25 cellular contexts compared by ENCODE assay signal in genomic region chr19:2195914-2196313, GRCh38.
"Had no signal": no experiment of that assay in that cellular context is flagged by ENCODE, and none has a peak within 500 bp of the region (broad histone marks: within the 10 kb centered on the region; RNA-seq: fewer than 3 reads in every experiment).

No MANE protein-coding gene starts in this region.

- H3K9ac ChIP-seq: neural progenitor cell had no signal

- H3K4me3 ChIP-seq: neural progenitor cell, pancreas, prostate gland, right lobe of liver, sigmoid colon, stomach, thoracic aorta, thyroid gland, tibial nerve, upper lobe of left lung, vagina had no signal

- H3K27me3 ChIP-seq: neural progenitor cell, neutrophil, pancreas, right lobe of liver, sigmoid colon, stomach, thyroid gland, tibial nerve, upper lobe of left lung, vagina had no signal

- FAIRE-seq: pancreas, small intestine, urothelium cell line had no signal

- H2AFZ ChIP-seq: neural progenitor cell had no signal

- H3K4me1 ChIP-seq: pancreas, prostate gland, right lobe of liver, sigmoid colon, thyroid gland, vagina had no signal

- H3K4me2 ChIP-seq: neural progenitor cell had no signal

- DNase-seq: natural killer cell; nucleus accumbens; right cardiac atrium; right lobe of liver; sigmoid colon; small intestine; stimulated activated CD4-positive, alpha-beta T cell treated with anti-CD3 and anti-CD28 coated beads, Interleukin-15, amount 100 ng/mL, for 24 hours; stimulated activated CD4-positive, alpha-beta T cell treated with anti-CD3 and anti-CD28 coated beads, Interleukin-2, amount 100 ng/mL, for 24 hours; stimulated activated CD4-positive, alpha-beta T cell treated with anti-CD3 and anti-CD28 coated beads, Interleukin-2, amount 100 ng/mL, for 48 hours; stimulated activated CD4-positive, alpha-beta T cell treated with anti-CD3 and anti-CD28 coated beads, Interleukin-4, amount 100 ng/mL, for 24 hours; stimulated activated naive B cell treated with anti-CD40 and anti-IgM and Interleukin-4, amounts not matched to agents 10 μg/mL and 1 μg/mL and 100 μg/mL, for 72 hours; stimulated activated naive CD4-positive, alpha-beta T cell treated with Interleukin-2 at 50 U/mL for 16 hours; stomach; thyroid gland; trophoblast cell had no signal

- H3K9me3 ChIP-seq: neutrophil, pancreas, prostate gland, right lobe of liver, sigmoid colon, stomach, thoracic aorta, thyroid gland, tibial nerve, upper lobe of left lung, vagina had no signal

- H3K36me3 ChIP-seq: neural progenitor cell had no signal

- ATAC-seq: natural killer cell; pancreas; right cardiac atrium; stimulated activated effector memory CD8-positive, alpha-beta T cell treated with anti-CD3 and anti-CD28 coated beads, Interleukin-12 subunit alpha, Interleukin-12 subunit beta, amount 100 ng/mL, for 72 hours; stimulated activated naive B cell treated with anti-CD40 and anti-IgM and Interleukin-4, amounts not matched to agents 10 μg/mL and 1 μg/mL and 100 μg/mL, for 72 hours had no signal

- H3K27ac ChIP-seq: neural progenitor cell, neutrophil, pancreas, prostate gland, right lobe of liver, sigmoid colon, stomach, thoracic aorta, thyroid gland, tibial nerve, upper lobe of left lung, vagina had no signal
